Comparison of ENCODE assay signal across 30 cellular contexts in genomic region chr1:16970132-16970910, GRCh38. TPM values are rescaled to one million over a fixed set of nuclear protein-coding genes. Genes with fewer than 3 reads are reported as not detected.
"Had no signal": no experiment of that assay in that cellular context is flagged by ENCODE, and none has a peak within 500 bp of the region (broad histone marks: within the 10 kb centered on the region; RNA-seq: fewer than 3 reads in every experiment).

No MANE protein-coding gene starts in this region.

- H3K36me3 Mint-ChIP-seq: activated naive CD8-positive, alpha-beta T cell treated with anti-CD3 and anti-CD28 coated beads for 36 hours had no signal

- H3K27me3 Mint-ChIP-seq: activated CD4-positive, alpha-beta memory T cell treated with anti-CD3 and anti-CD28 coated beads for 36 hours; activated CD4-positive, alpha-beta T cell treated with anti-CD3 and anti-CD28 coated beads for 36 hours; activated naive CD8-positive, alpha-beta T cell treated with anti-CD3 and anti-CD28 coated beads for 36 hours; activated T-helper 17 cell treated with anti-CD3 and anti-CD28 coated beads, Interleukin-2, amount 50 U/mL, for 72 hours; central memory CD8-positive, alpha-beta T cell had no signal

- H3K27me3 ChIP-seq: cardiac muscle cell had no signal

- H3K4me1 Mint-ChIP-seq: activated CD4-positive, alpha-beta T cell treated with anti-CD3 and anti-CD28 coated beads for 36 hours; activated naive CD8-positive, alpha-beta T cell treated with anti-CD3 and anti-CD28 coated beads for 36 hours; activated T-helper 17 cell treated with anti-CD3 and anti-CD28 coated beads, Interleukin-2, amount 50 U/mL, for 72 hours had no signal

- H3K4me3 Mint-ChIP-seq: activated CD4-positive, alpha-beta memory T cell treated with anti-CD3 and anti-CD28 coated beads for 36 hours; activated CD4-positive, alpha-beta T cell treated with anti-CD3 and anti-CD28 coated beads for 36 hours; activated naive CD8-positive, alpha-beta T cell treated with anti-CD3 and anti-CD28 coated beads for 36 hours; activated T-cell treated with anti-CD3 and anti-CD28 coated beads, Interleukin-2, amount 50 U/mL, for 72 hours; activated T-helper 17 cell treated with anti-CD3 and anti-CD28 coated beads, Interleukin-2, amount 50 U/mL, for 72 hours; central memory CD8-positive, alpha-beta T cell had no signal

- DNase-seq: activated CD4-positive, alpha-beta memory T cell treated with anti-CD3 and anti-CD28 coated beads for 36 hours; activated CD4-positive, alpha-beta T cell treated with anti-CD3 and anti-CD28 coated beads for 36 hours; activated CD4-positive, alpha-beta T cell treated with anti-CD3 and anti-CD28 coated beads, Interleukin-2, amount 50 U/mL, for 1 hour; activated CD8-positive, alpha-beta memory T cell treated with anti-CD3 and anti-CD28 coated beads for 24 hours; activated effector memory CD4-positive, alpha-beta T cell treated with anti-CD3 and anti-CD28 coated beads, Interleukin-2, amount 50 U/mL, for 16 hours; activated naive CD4-positive, alpha-beta T cell; activated naive CD4-positive, alpha-beta T cell treated with anti-CD3 and anti-CD28 coated beads, Interleukin-2, amount 50 U/mL, for 16 hours; activated naive CD8-positive, alpha-beta T cell treated with anti-CD3 and anti-CD28 coated beads for 36 hours; activated T-cell treated with anti-CD3 and anti-CD28 coated beads, Interleukin-2, amount 50 U/mL, for 1 hour; activated T-cell treated with anti-CD3 and anti-CD28 coated beads, Interleukin-2, amount 50 U/mL, for 72 hours; amniotic stem cell; aorta; Karpas-422; NCI-H1417 treated with DMSO at 0.1 percent for 48 hours; NCI-H187 treated with DMSO at 0.1 percent for 48 hours; NCI-H2171 treated with DMSO at 0.1 percent for 48 hours; NCI-H2227 treated with DMSO at 0.1 percent for 48 hours; NCI-H446; NCI-H526 treated with DMSO at 0.1 percent for 48 hours; OCI-M1; Right ventricle myocardium superior; SW 1271; T-helper 1 cell; T1000; WERI-Rb-1 had no signal

- H3K27ac Mint-ChIP-seq: activated CD4-positive, alpha-beta memory T cell treated with anti-CD3 and anti-CD28 coated beads for 36 hours; activated CD4-positive, alpha-beta T cell treated with anti-CD3 and anti-CD28 coated beads for 36 hours; activated naive CD8-positive, alpha-beta T cell treated with anti-CD3 and anti-CD28 coated beads for 36 hours; activated T-cell treated with anti-CD3 and anti-CD28 coated beads, Interleukin-2, amount 50 U/mL, for 72 hours; activated T-helper 17 cell treated with anti-CD3 and anti-CD28 coated beads, Interleukin-2, amount 50 U/mL, for 72 hours had no signal

- H3K36me3 ChIP-seq: cardiac muscle cell had no signal

- H3K9me3 Mint-ChIP-seq: activated CD4-positive, alpha-beta memory T cell treated with anti-CD3 and anti-CD28 coated beads for 36 hours; activated naive CD8-positive, alpha-beta T cell treated with anti-CD3 and anti-CD28 coated beads for 36 hours; activated T-cell treated with anti-CD3 and anti-CD28 coated beads, Interleukin-2, amount 50 U/mL, for 72 hours; activated T-helper 17 cell treated with anti-CD3 and anti-CD28 coated beads, Interleukin-2, amount 50 U/mL, for 72 hours; central memory CD8-positive, alpha-beta T cell had no signal

- ATAC-seq: activated CD4-positive, alpha-beta T cell treated with anti-CD3 and anti-CD28 coated beads for 36 hours; activated T-cell treated with anti-CD3 and anti-CD28 coated beads, Interleukin-2, amount 50 U/mL, for 72 hours; activated T-helper 17 cell treated with anti-CD3 and anti-CD28 coated beads, Interleukin-2, amount 50 U/mL, for 72 hours had no signal

- H3K4me3 ChIP-seq: cardiac muscle cell, K562 had no signal

- H3K27ac ChIP-seq: cardiac muscle cell, WERI-Rb-1 had no signal

RNA-seq across cellular contexts. Expression of gene MFAP2, which starts 10.1 kb away (rescaled TPM):
- total RNA-seq: activated CD4-positive, alpha-beta memory T cell treated with anti-CD3 and anti-CD28 coated beads for 36 hours; activated CD4-positive, alpha-beta T cell treated with anti-CD3 and anti-CD28 coated beads for 36 hours; activated naive CD8-positive, alpha-beta T cell treated with anti-CD3 and anti-CD28 coated beads for 36 hours; activated T-helper 17 cell treated with anti-CD3 and anti-CD28 coated beads, Interleukin-2, amount 50 U/mL, for 72 hours; K562; T-helper 2 cell treated with Interferon-gamma antibody and Interleukin-4, amounts not matched to agents 100 ng/mL and 5 ng/mL, for 36 hours had no signal
- polyA plus RNA-seq: K562 had no signal
